ENCODE assay signal across 28 cellular contexts in the genomic region with DNA sequence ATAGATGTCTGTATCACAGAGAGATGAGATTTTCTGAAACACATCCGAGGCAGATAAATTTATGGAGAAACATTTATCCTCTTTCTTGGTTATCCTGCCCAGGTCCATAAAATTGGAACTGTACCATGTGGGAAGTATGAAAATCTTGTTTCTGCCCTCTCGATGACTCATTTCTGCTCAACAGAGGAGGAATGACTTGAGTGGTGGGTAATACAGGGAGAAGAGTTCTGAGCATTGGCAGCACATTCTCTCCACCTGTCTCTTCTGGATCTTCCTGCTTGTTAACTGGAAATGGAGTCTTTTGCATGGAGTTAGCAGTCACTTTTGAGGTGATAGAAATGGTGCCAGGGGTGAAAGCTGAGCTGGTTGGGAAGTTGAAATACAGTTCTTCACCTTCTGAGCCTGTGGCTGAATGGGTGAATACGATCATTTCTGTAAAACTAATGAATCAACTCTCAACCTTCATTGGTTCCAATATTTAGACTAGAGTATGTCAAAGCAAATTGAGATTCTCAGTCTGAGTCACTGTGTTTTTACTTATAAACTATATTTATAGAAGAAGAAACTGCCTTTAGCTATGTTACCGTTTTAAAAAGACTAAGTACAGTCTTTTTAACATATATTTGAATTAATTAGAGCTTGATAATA.
DNase-seq lines count a peak whose midpoint lies in the region; FAIRE-seq and TF ChIP-seq lines count a peak whose summit lies in the region.
"Had no signal": no experiment of that assay in that cellular context is flagged by ENCODE, and none has a peak within 500 bp of the region (broad histone marks: within the 10 kb centered on the region; RNA-seq: fewer than 3 reads in every experiment).

No MANE protein-coding gene starts in this region.

- no peaks in the 10 kb centered on the region for H4K20me1 ChIP-seq in fibroblast of lung (ENCODE audit: control insufficient read depth, extremely low read depth, insufficient read depth, low read length)

- H3K36me3 ChIP-seq in breast epithelium: no peaks in the 10 kb centered on the region
- H3K36me3 ChIP-seq in SJSA1: no peaks in the 10 kb centered on the region
- no peaks in the 10 kb centered on the region for H3K36me3 ChIP-seq in fibroblast of lung (ENCODE audit: control insufficient read depth, insufficient read depth, low read length)
- H3K36me3 ChIP-seq: left lung, right atrium auricular region had no signal

- TF ChIP-seq POLR2A in breast epithelium (IDR thresholded peaks at IDR 0.05): no peak

- H3K9me3 Mint-ChIP-seq in MCF 10A (ENCODE audit: unreplicated experiment): no peaks in the 10 kb centered on the region
- H3K9me3 Mint-ChIP-seq: activated CD4-positive, alpha-beta memory T cell treated with anti-CD3 and anti-CD28 coated beads, Interleukin-2, amount 10 ng/mL, durations not matched to agents 7 days and 5 days had no signal

- H3K27ac ChIP-seq in breast epithelium (no peak overlapping the region), SJSA1 (peak overlapping the region; percentile 98), fibroblast of lung (ENCODE audit: insufficient read depth, low read length) (no peak overlapping the region)
- H3K27ac ChIP-seq: 22Rv1, C4-2B, left lung, right atrium auricular region had no signal

- H3K4me1 Mint-ChIP-seq in MCF 10A (ENCODE audit: insufficient read depth, unreplicated experiment): no peaks in the 10 kb centered on the region
- H3K4me1 Mint-ChIP-seq: activated CD4-positive, alpha-beta memory T cell treated with anti-CD3 and anti-CD28 coated beads, Interleukin-2, amount 10 ng/mL, durations not matched to agents 7 days and 5 days; brain; T-helper 17 cell had no signal

- no peaks in the 10 kb centered on the region for H3K9me3 ChIP-seq in breast epithelium
- no peaks in the 10 kb centered on the region for H3K9me3 ChIP-seq in SJSA1 (replicated peaks)
- H3K9me3 ChIP-seq in fibroblast of lung (ENCODE audit: control insufficient read depth, insufficient read depth, low read depth, low read length): no peaks in the 10 kb centered on the region
- H3K9me3 ChIP-seq: left lung, right atrium auricular region, SK-N-SH had no signal

- TF ChIP-seq CTCF in MCF 10A (IDR thresholded peaks at IDR 0.05; ENCODE audit: unreplicated experiment) (no peak), breast epithelium (IDR thresholded peaks at IDR 0.05) (no peak), fibroblast of lung (conservative IDR thresholded peaks at IDR 0.05 in 1 of 2, IDR thresholded peaks at IDR 0.05 in 1 of 2; ENCODE audit: low read depth in 1 of 2, low read length in 2 of 2) (no peak)

- BruUV-seq in MCF 10A (replicated peaks; lab: Mats Ljungman, UMichigan): no TSS peak

- no peaks in the 10 kb centered on the region for H3K27me3 Mint-ChIP-seq in MCF 10A (ENCODE audit: insufficient read depth, unreplicated experiment)
- H3K27me3 Mint-ChIP-seq: activated CD4-positive, alpha-beta memory T cell treated with anti-CD3 and anti-CD28 coated beads, Interleukin-2, amount 10 ng/mL, durations not matched to agents 7 days and 5 days; T-helper 17 cell had no signal

- intact Hi-C loops in MCF 10A (cut with micrococcal nuclease): no loop called here
- intact Hi-C loops in breast epithelium (cut with DNase I; ENCODE audit: low total_unique reads): no loop called here
- intact Hi-C loops in cardiac septum (cut with DNase I): no loop called here

- FAIRE-seq in urothelium cell line (lab: Jason Lieb, UNC): peak; percentile 84
- FAIRE-seq: H54, islet of Langerhans had no signal

- H3K36me3 Mint-ChIP-seq in MCF 10A (ENCODE audit: insufficient read depth, unreplicated experiment): no peaks in the 10 kb centered on the region
- H3K36me3 Mint-ChIP-seq: brain had no signal

- H3K79me2 ChIP-seq in fibroblast of lung (ENCODE audit: control insufficient read depth, insufficient read depth, low read length): no peaks in the 10 kb centered on the region

- H2AFZ ChIP-seq in fibroblast of lung (ENCODE audit: low read length): no peak overlapping the region

- DNase-seq in MCF 10A (ENCODE audit: unreplicated experiment): peak; percentile 43
- DNase-seq in breast epithelium (ENCODE audit: low spot score in 2 of 2): no peak
- peak in 1 of 2 experiments; percentile 69 for DNase-seq in SJSA1 (ENCODE audit: low read depth in 1 of 2, low spot score in 2 of 2)
- peak; percentile 0 to 24 for DNase-seq in fibroblast of lung (ENCODE audit: low read depth in 2 of 2)
- peak; percentile 36 for DNase-seq in urothelium cell line (ENCODE audit: low spot score)
- no peak for DNase-seq in NCI-H128 (lab: John Stamatoyannopoulos, UW; ENCODE audit: unreplicated experiment)
- no peak for DNase-seq in SIG-M5 treated with dmso at 0.1 percent for 504 hours (lab: John Stamatoyannopoulos, UW; ENCODE audit: unreplicated experiment)
- no peak for DNase-seq in cardiac septum (ENCODE audit: low spot score)
- DNase-seq: activated CD4-positive, alpha-beta memory T cell treated with anti-CD3 and anti-CD28 coated beads, Interleukin-2, amount 10 ng/mL, durations not matched to agents 7 days and 5 days; activated CD4-positive, alpha-beta T cell treated with anti-CD3 and anti-CD28 coated beads for 1 hour; activated CD8-positive, alpha-beta memory T cell treated with anti-CD3 and anti-CD28 coated beads, Interleukin-2, amount 50 U/mL, for 4 hours; activated naive CD4-positive, alpha-beta T cell treated with Interleukin-2 at 50 U/mL for 16 hours; Calu3; DMS79; left lung; NCI-H1436 treated with DMSO at 0.1 percent for 48 hours; NCI-H748 treated with DMSO at 0.1 percent for 48 hours; RPMI8226; SK-N-SH; stimulated activated naive CD8-positive, alpha-beta T cell treated with anti-CD3 and anti-CD28 coated beads, Interleukin-15, Interleukin-2, amounts not matched to agents 100 U/mL and 50 U/mL, for 24 hours; T-helper 17 cell had no signal

- POLR2A ChIA-PET in MCF 10A (lab: Yijun Ruan, JAX): no interaction called here

- CTCF ChIA-PET in MCF 10A (lab: Yijun Ruan, JAX): interaction anchor here (0.5 kb wide), 1 partner anchor 38 kb away, joined by 3 read pairs; no protein-coding TSS in a partner anchor

- H3K27ac Mint-ChIP-seq in MCF 10A (ENCODE audit: low read depth, unreplicated experiment): no peak overlapping the region
- H3K27ac Mint-ChIP-seq: activated CD4-positive, alpha-beta memory T cell treated with anti-CD3 and anti-CD28 coated beads, Interleukin-2, amount 10 ng/mL, durations not matched to agents 7 days and 5 days; brain; T-helper 17 cell had no signal

- no peak overlapping the region for H3K4me3 Mint-ChIP-seq in MCF 10A (ENCODE audit: unreplicated experiment)
- H3K4me3 Mint-ChIP-seq: activated CD4-positive, alpha-beta memory T cell treated with anti-CD3 and anti-CD28 coated beads, Interleukin-2, amount 10 ng/mL, durations not matched to agents 7 days and 5 days; brain; T-helper 17 cell had no signal

- H3K4me2 ChIP-seq in fibroblast of lung (ENCODE audit: extremely low read depth, insufficient read depth, low read length): no peak overlapping the region
- H3K4me2 ChIP-seq: SK-N-SH, smooth muscle cell had no signal

- H3K27me3 ChIP-seq in breast epithelium: no peaks in the 10 kb centered on the region
- no peaks in the 10 kb centered on the region for H3K27me3 ChIP-seq in SJSA1 (replicated peaks)
- H3K27me3 ChIP-seq in fibroblast of lung (ENCODE audit: control insufficient read depth, insufficient read depth, low read length): no peaks in the 10 kb centered on the region
- H3K27me3 ChIP-seq: left lung, right atrium auricular region had no signal

- no peaks in the 10 kb centered on the region for H3K4me1 ChIP-seq in breast epithelium
- H3K4me1 ChIP-seq in SJSA1 (replicated peaks): peaks cover 42% of the 10 kb centered on the region
- no peaks in the 10 kb centered on the region for H3K4me1 ChIP-seq in fibroblast of lung (ENCODE audit: control insufficient read depth, extremely low read depth, insufficient read depth, low read length)
- H3K4me1 ChIP-seq: left lung, right atrium auricular region had no signal

- H3K9ac ChIP-seq in fibroblast of lung (ENCODE audit: insufficient read depth, low read length): no peak overlapping the region
- H3K9ac ChIP-seq: SK-N-SH had no signal

- H3K4me3 ChIP-seq in breast epithelium (no peak overlapping the region), SJSA1 (no peak overlapping the region), fibroblast of lung (replicated peaks in 1 of 4; ENCODE audit: control extremely low read depth in 1 of 4, insufficient read depth in 1 of 4, low read depth in 3 of 4, low read length in 4 of 4) (no peak overlapping the region)
- H3K4me3 ChIP-seq: left lung, right atrium auricular region, smooth muscle cell had no signal

Comparison
In these comparisons a context has a peak if more than half of its experiments do, and no peak if none do; other contexts are left out.
1. DNase-seq: peak in MCF 10A (single experiment), fibroblast of lung (2 of 2) and urothelium cell line (single experiment); none in breast epithelium (0 of 2), NCI-H128 (single experiment), SIG-M5 treated with dmso at 0.1 percent for 504 hours (single experiment) and cardiac septum (single experiment).